In genomic region chr13:43865892-43866291, GRCh38 we compare ENCODE assay signal across 12 cellular contexts. TPM values are rescaled to one million over a fixed set of nuclear protein-coding genes. Genes with fewer than 3 reads are reported as not detected.
A peak's percentile ranks its signal among the peaks of the same experiment; 100 is the strongest.
DNase-seq lines count a peak whose midpoint lies in the region; ATAC-seq and TF ChIP-seq lines count a peak whose summit lies in the region.
"Had no signal": no experiment of that assay in that cellular context is flagged by ENCODE, and none has a peak within 500 bp of the region (broad histone marks: within the 10 kb centered on the region; RNA-seq: fewer than 3 reads in every experiment).

No MANE protein-coding gene starts in this region.

- TF ChIP-seq CTCF in fibroblast of mammary gland (conservative IDR thresholded peaks at IDR 0.05; ENCODE audit: control insufficient read depth, insufficient read depth, low read depth, low read length), result no peak
- no peak for TF ChIP-seq CTCF in BE2C (IDR thresholded peaks at IDR 0.05; ENCODE audit: low read depth, low read length)

- H3K79me2 ChIP-seq in GM23248 (ENCODE audit: insufficient read depth), result no peaks in the 10 kb centered on the region
- H3K79me2 ChIP-seq: hepatocyte had no signal

- 47 to 48% methylated on average over 4 of the region's 4 CpGs for WGBS in GM23248 (ENCODE audit: low coverage in 1 of 2, low lambda C conversion rate in 2 of 2, missing lambda C conversion rate in 2 of 2), 2 experiments

- H3K27me3 ChIP-seq in GM23248 (replicated peaks; ENCODE audit: insufficient read depth) (no peaks in the 10 kb centered on the region), BE2C (no peaks in the 10 kb centered on the region)
- H3K27me3 ChIP-seq: hepatocyte had no signal

- peak overlapping the region; percentile 9 for H3K4me2 ChIP-seq in GM23248 (ENCODE audit: unreplicated experiment)
- H3K4me2 ChIP-seq: hepatocyte had no signal

- H3K27ac ChIP-seq in GM23248, result peak overlapping the region; percentile 86
- H3K27ac ChIP-seq: hepatocyte, lower lobe of right lung had no signal

- peaks cover 11% of the 10 kb centered on the region; the same call in 1 of the 2 replicates for H3K4me1 ChIP-seq in GM23248 (ENCODE audit: insufficient read depth)
- H3K4me1 ChIP-seq in BE2C, result no peaks in the 10 kb centered on the region
- H3K4me1 ChIP-seq: lower lobe of right lung had no signal

- peak overlapping the region; percentile 63 for H3K9ac ChIP-seq in GM23248

- no peak overlapping the region for H3K4me3 ChIP-seq in GM23248
- H3K4me3 ChIP-seq in fibroblast of mammary gland (ENCODE audit: control insufficient read depth, low read depth, low read length), result no peak overlapping the region
- no peak overlapping the region for H3K4me3 ChIP-seq in BE2C (ENCODE audit: low read depth, low read length)
- H3K4me3 ChIP-seq: hepatocyte, lower lobe of right lung had no signal

- no peaks in the 10 kb centered on the region for H3K9me3 ChIP-seq in GM23248 (ENCODE audit: low read depth)
- no peaks in the 10 kb centered on the region for H3K9me3 ChIP-seq in BE2C
- H3K9me3 ChIP-seq: lower lobe of right lung had no signal

- H3K9me2 ChIP-seq in GM23248 (ENCODE audit: insufficient read depth), result no peaks in the 10 kb centered on the region

- ATAC-seq in GM21723 (IDR thresholded peaks at IDR 0.05; ENCODE audit: unreplicated experiment), result no peak
- ATAC-seq in left ventricle myocardium superior, result no peak
- ATAC-seq: lower lobe of right lung had no signal

- no peaks in the 10 kb centered on the region for H4K20me1 ChIP-seq in GM23248 (ENCODE audit: insufficient read depth)

- intact Hi-C loops in left ventricle myocardium superior (cut with micrococcal nuclease), result no loop called here

- in situ Hi-C loops in GM23248 (cut with MboI), result no loop called here

- H3F3A ChIP-seq in GM23248 (ENCODE audit: insufficient read depth), result no peaks in the 10 kb centered on the region

- DNase-seq in GM23248 (peak; percentile 81), RPMI7951 (ENCODE audit: low read depth) (peak; percentile 44), fibroblast of mammary gland (ENCODE audit: low read depth) (peak; percentile 79), stromal cell of bone marrow (ENCODE audit: low read depth) (peak; percentile 65), BE2C (no peak), left ventricle myocardium superior (no peak)
- DNase-seq: amniotic stem cell; effector CD4-positive, alpha-beta T cell; lower lobe of right lung; SW 1271 had no signal

- H2AFZ ChIP-seq in GM23248, result peak overlapping the region; percentile 77
- H2AFZ ChIP-seq: hepatocyte had no signal

- H3K36me3 ChIP-seq in GM23248 (ENCODE audit: low read depth), result no peaks in the 10 kb centered on the region
- H3K36me3 ChIP-seq in BE2C, result no peaks in the 10 kb centered on the region
- H3K36me3 ChIP-seq: lower lobe of right lung had no signal

RNA-seq across cellular contexts. Expression of gene CCDC122, which starts 13.6 kb away (rescaled TPM):
- 1.3 and 7.6 TPM in 2 replicates for total RNA-seq in GM23248 (2014; rRNA removed; shearing (Covaris generic))
- 4.1 and 4.8 TPM in 2 replicates for polyA plus RNA-seq in GM23248 (2016; fragmentation: Nextera tagmentation; extraction: Ambion mirVana)
- 3.5 and 18.0 TPM in 2 replicates for total RNA-seq in RPMI7951 (2014; rRNA removed; shearing (Covaris generic))
- 1.2 TPM for polyA plus RNA-seq in BE2C (2012; ENCODE audit: insufficient read depth, insufficient read length, low read depth)
- 3.6 TPM for total RNA-seq in left ventricle myocardium superior

RNA-seq across cellular contexts. Expression of gene LACC1, which starts 13.8 kb away (rescaled TPM):
- total RNA-seq in GM23248 (2014; rRNA removed; shearing (Covaris generic)), result 8.2 and 21.2 TPM in 2 replicates
- 6.4 TPM in 2 replicates for polyA plus RNA-seq in GM23248 (2016; fragmentation: Nextera tagmentation; extraction: Ambion mirVana)
- total RNA-seq in RPMI7951 (2014; rRNA removed; shearing (Covaris generic)), result 12.7 and 15.7 TPM in 2 replicates
- polyA plus RNA-seq in BE2C (2012; ENCODE audit: insufficient read depth, insufficient read length, low read depth), result 0.25 TPM
- 3.9 TPM for total RNA-seq in left ventricle myocardium superior

Comparison
In these comparisons a context has a peak if more than half of its experiments do, and no peak if none do; other contexts are left out.
1. DNase-seq: peak in GM23248 (single experiment), RPMI7951 (single experiment), fibroblast of mammary gland (single experiment) and stromal cell of bone marrow (single experiment); none in BE2C (single experiment) and left ventricle myocardium superior (single experiment).